14 cellular contexts compared by ENCODE assay signal in genomic region chr3:123122525-123123315, GRCh38. TPM values are rescaled to one million over a fixed set of nuclear protein-coding genes. Genes with fewer than 3 reads are reported as not detected.
DNase-seq lines count a peak whose midpoint lies in the region; ATAC-seq and TF ChIP-seq lines count a peak whose summit lies in the region.
"Had no signal": no experiment of that assay in that cellular context is flagged by ENCODE, and none has a peak within 500 bp of the region (broad histone marks: within the 10 kb centered on the region; RNA-seq: fewer than 3 reads in every experiment).

No MANE protein-coding gene starts in this region.

- H3K27ac ChIP-seq in Panc1 (ENCODE audit: low read length) = no peak overlapping the region
- H3K27ac ChIP-seq: left lung had no signal

- BruUV-seq in Panc1 (replicated peaks; lab: Mats Ljungman, UMichigan) = TSS peak; percentile 13

- no peaks in the 10 kb centered on the region for H3K4me1 ChIP-seq in Panc1 (ENCODE audit: control insufficient read depth, insufficient read depth, low read length)
- H3K4me1 ChIP-seq: left lung had no signal

- POLR2A ChIA-PET in Panc1 (lab: Charles Lee) = interaction anchor here (0.6 to 0.7 kb wide), 2 partner anchors 12 to 46 kb away, joined by 3 to 4 read pairs; no protein-coding TSS in a partner anchor

- no peaks in the 10 kb centered on the region for H3K9me3 ChIP-seq in Panc1 (ENCODE audit: control insufficient read depth, insufficient read depth, low read depth, low read length)
- H3K9me3 ChIP-seq: left lung had no signal

- H3K36me3 ChIP-seq in Panc1 (ENCODE audit: control insufficient read depth, insufficient read depth, low read length) = peaks cover 4% of the 10 kb centered on the region; the same call in 1 of the 2 replicates

- H3K4me3 ChIP-seq in Panc1 (ENCODE audit: low read depth in 2 of 2, low read length in 2 of 2) = no peak overlapping the region
- H3K4me3 ChIP-seq: left lung had no signal

- CTCF ChIA-PET in Panc1 (lab: Charles Lee) = no interaction called here

- H3K27me3 ChIP-seq in Panc1 (ENCODE audit: control insufficient read depth, insufficient read depth, low read length) = no peaks in the 10 kb centered on the region
- H3K27me3 ChIP-seq: left lung had no signal

- DNase-seq in EL = peak; percentile 10
- DNase-seq in Panc1 (ENCODE audit: low read depth, low spot score) = no peak
- peak; percentile 9 for DNase-seq in dermis blood vessel endothelial cell
- DNase-seq in non-pigmented ciliary epithelial cell (ENCODE audit: low read depth) = peak; percentile 23
- DNase-seq in LoVo (ENCODE audit: low spot score) = no peak
- DNase-seq: activated naive CD4-positive, alpha-beta T cell treated with anti-CD3 and anti-CD28 coated beads for 36 hours; central memory CD4-positive, alpha-beta T cell; left lung; NCI-H1105; NCI-H345; trophoblast cell had no signal

- no peak for TF ChIP-seq CTCF in Panc1 (IDR thresholded peaks at IDR 0.05)

- in situ Hi-C loops in Panc1 (cut with HindIII; ENCODE audit: low pct_unique_long_range_greater_than_20kb, low sequenced_read_pairs) = no loop called here

- intact Hi-C loops in Panc1 (cut with micrococcal nuclease; ENCODE audit: unreplicated experiment) = no loop called here

- ATAC-seq in Panc1 = no peak
- no peak for ATAC-seq in HG02973 (IDR thresholded peaks at IDR 0.05; ENCODE audit: unreplicated experiment)
- no peak for ATAC-seq in GM18867 (IDR thresholded peaks at IDR 0.05; ENCODE audit: unreplicated experiment)
- no peak for ATAC-seq in HG02678 (IDR thresholded peaks at IDR 0.05; ENCODE audit: unreplicated experiment)
- ATAC-seq: left lung had no signal

RNA-seq across cellular contexts. Expression of gene PDIA5, which starts 55.9 kb away (rescaled TPM):
- 53.6 TPM for total RNA-seq in Panc1 (2021; ENCODE audit: unreplicated experiment)
- polyA plus RNA-seq in Panc1 (2012; ENCODE audit: insufficient read length) = 46.5 TPM
- 96.3 and 102 TPM in 2 replicates for total RNA-seq in dermis blood vessel endothelial cell

Comparison
In these comparisons a context has a peak if more than half of its experiments do, and no peak if none do; other contexts are left out.
1. DNase-seq: peak in EL (single experiment), dermis blood vessel endothelial cell (single experiment) and non-pigmented ciliary epithelial cell (single experiment); none in Panc1 (single experiment) and LoVo (single experiment).